9 cellular contexts compared by ENCODE assay signal in the genomic region with DNA sequence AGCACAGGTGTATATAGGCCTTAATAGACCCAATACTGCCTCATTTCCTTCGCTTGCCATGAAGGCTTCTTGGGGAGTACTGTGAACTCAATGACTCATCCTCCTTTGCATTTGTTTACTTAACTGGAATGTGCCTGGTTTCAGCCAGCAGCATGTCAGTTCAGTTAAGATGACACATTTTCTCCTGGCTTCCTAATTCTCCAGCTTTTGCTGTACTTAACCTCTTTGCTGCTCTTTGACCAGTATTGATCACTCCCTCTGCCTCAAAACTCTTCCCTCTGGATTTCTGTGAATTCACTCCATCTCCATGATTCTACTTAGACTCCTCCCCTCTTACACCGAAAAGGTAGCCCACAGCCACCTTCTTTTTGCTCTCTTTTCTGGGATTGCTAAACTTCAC.
A peak's percentile ranks its signal among the peaks of the same experiment; 100 is the strongest.
DNase-seq lines count a peak whose midpoint lies in the region; ATAC-seq and TF ChIP-seq lines count a peak whose summit lies in the region.
"Had no signal": no experiment of that assay in that cellular context is flagged by ENCODE, and none has a peak within 500 bp of the region (broad histone marks: within the 10 kb centered on the region; RNA-seq: fewer than 3 reads in every experiment).

No MANE protein-coding gene starts in this region.

- no peak overlapping the region for H3K4me3 Mint-ChIP-seq in CD8-positive, alpha-beta T cell

- no peak for TF ChIP-seq CTCF in BJ (IDR thresholded peaks at IDR 0.05; ENCODE audit: insufficient read depth, low read depth, low read length)
- no peak for TF ChIP-seq CTCF in brain microvascular endothelial cell (IDR thresholded peaks at IDR 0.05; ENCODE audit: low read depth, low read length, missing control alignments)
- no peak for TF ChIP-seq CTCF in CD8-positive, alpha-beta T cell (IDR thresholded peaks at IDR 0.05)

- no peaks in the 10 kb centered on the region for H3K9me3 Mint-ChIP-seq in CD8-positive, alpha-beta T cell

- CTCF ChIA-PET in BJ (lab: Yijun Ruan, JAX): interaction anchor here (1.8 kb wide), 1 partner anchor 20 kb away, joined by 6 read pairs; no protein-coding TSS in a partner anchor
- CTCF ChIA-PET in CD8-positive, alpha-beta T cell (lab: Charles Lee): no interaction called here

- ATAC-seq in left colon (peak; percentile 28), GM21576 (IDR thresholded peaks at IDR 0.05; ENCODE audit: unreplicated experiment) (no peak), GM21737 (IDR thresholded peaks at IDR 0.05; ENCODE audit: unreplicated experiment) (no peak)
- ATAC-seq in CD8-positive, alpha-beta T cell: no peak

- no peaks in the 10 kb centered on the region for H3K4me1 Mint-ChIP-seq in CD8-positive, alpha-beta T cell (ENCODE audit: low read depth)

- H3K36me3 ChIP-seq in BJ (ENCODE audit: control insufficient read depth, insufficient read depth, low read length): no peaks in the 10 kb centered on the region
- H3K36me3 ChIP-seq in brain microvascular endothelial cell (replicated peaks): no peaks in the 10 kb centered on the region
- no peaks in the 10 kb centered on the region for H3K36me3 ChIP-seq in CD8-positive, alpha-beta T cell (ENCODE audit: insufficient read depth, low read length)

- in situ Hi-C loops in brain microvascular endothelial cell (cut with HindIII; ENCODE audit: low pct_ligation_motif_present, low sequenced_read_pairs): no loop called here

- no peaks in the 10 kb centered on the region for H3K27me3 ChIP-seq in BJ (ENCODE audit: control insufficient read depth, insufficient read depth, low read length)
- H3K27me3 ChIP-seq in brain microvascular endothelial cell (replicated peaks): no peaks in the 10 kb centered on the region
- H3K27me3 ChIP-seq in CD8-positive, alpha-beta T cell (ENCODE audit: insufficient read depth, low read length): no peaks in the 10 kb centered on the region

- DNase-seq in BJ (ENCODE audit: low read depth): peak; percentile 46
- DNase-seq in HT-29 (ENCODE audit: low spot score): peak; percentile 82
- peak; percentile 77 for DNase-seq in brain microvascular endothelial cell
- no peak for DNase-seq in left colon
- no peak for DNase-seq in CD8-positive, alpha-beta T cell
- DNase-seq in MV-4-11 (lab: John Stamatoyannopoulos, UW): no peak
- DNase-seq: effector CD4-positive, alpha-beta T cell had no signal

- intact Hi-C loops in left colon (cut with DNase I, micrococcal nuclease): no loop called here
- intact Hi-C loops in CD8-positive, alpha-beta T cell (cut with DNase I, micrococcal nuclease): no loop called here

- H3K4me3 ChIP-seq in BJ (ENCODE audit: low read depth, low read length): no peak overlapping the region
- no peak overlapping the region for H3K4me3 ChIP-seq in brain microvascular endothelial cell (ENCODE audit: low read depth, low read length)
- no peak overlapping the region for H3K4me3 ChIP-seq in CD8-positive, alpha-beta T cell (ENCODE audit: low read depth, low read length)

- H3K4me1 ChIP-seq in CD8-positive, alpha-beta T cell (ENCODE audit: insufficient read depth, low read length): no peaks in the 10 kb centered on the region

- POLR2A ChIA-PET in BJ (lab: Charles Lee): no interaction called here
- POLR2A ChIA-PET in CD8-positive, alpha-beta T cell (lab: Charles Lee): no interaction called here

- H3K27me3 Mint-ChIP-seq in CD8-positive, alpha-beta T cell (ENCODE audit: low read depth): peaks cover 2% of the 10 kb centered on the region

- H3K27ac Mint-ChIP-seq in CD8-positive, alpha-beta T cell: no peak overlapping the region

- H3K27ac ChIP-seq in brain microvascular endothelial cell: no peak overlapping the region
- H3K27ac ChIP-seq in CD8-positive, alpha-beta T cell (ENCODE audit: low read depth, low read length): no peak overlapping the region

- no peaks in the 10 kb centered on the region for H3K36me3 Mint-ChIP-seq in CD8-positive, alpha-beta T cell

- H3K9me3 ChIP-seq in CD8-positive, alpha-beta T cell (ENCODE audit: low read length): no peaks in the 10 kb centered on the region

Comparison
In these comparisons a context has a peak if more than half of its experiments do, and no peak if none do; other contexts are left out.
1. DNase-seq: peak in BJ (single experiment), HT-29 (single experiment) and brain microvascular endothelial cell (single experiment); none in left colon (0 of 2), CD8-positive, alpha-beta T cell (0 of 7) and MV-4-11 (single experiment).